In genomic region chr9:83971485-83971884, GRCh38 we compare ENCODE assay signal across 18 cellular contexts. TPM values are rescaled to one million over a fixed set of nuclear protein-coding genes. Genes with fewer than 3 reads are reported as not detected.
DNase-seq lines count a peak whose midpoint lies in the region; ATAC-seq, FAIRE-seq and TF ChIP-seq lines count a peak whose summit lies in the region.
"Had no signal": no experiment of that assay in that cellular context is flagged by ENCODE, and none has a peak within 500 bp of the region (broad histone marks: within the 10 kb centered on the region; RNA-seq: fewer than 3 reads in every experiment).

No MANE protein-coding gene starts in this region.

- no peaks in the 10 kb centered on the region for H3K27me3 Mint-ChIP-seq in CD14-positive monocyte (ENCODE audit: low read depth in 3 of 3)
- no peaks in the 10 kb centered on the region for H3K27me3 Mint-ChIP-seq in central memory CD8-positive, alpha-beta T cell
- no peaks in the 10 kb centered on the region for H3K27me3 Mint-ChIP-seq in activated CD8-positive, alpha-beta memory T cell treated with anti-CD3 and anti-CD28 coated beads, Interleukin-2, amount 10 ng/mL, durations not matched to agents 7 days and 5 days

- H3K9ac ChIP-seq in Loucy (ENCODE audit: low read depth, low read length, poor library complexity, severe bottlenecking), result no peak overlapping the region

- H3K4me2 ChIP-seq in A549 (no peak overlapping the region), Loucy (ENCODE audit: low read depth, low read length, poor library complexity, severe bottlenecking) (peak overlapping the region; percentile 57)

- no peak for TF ChIP-seq RAD21 in A549 (conservative IDR thresholded peaks at IDR 0.05 in 1 of 2, IDR thresholded peaks at IDR 0.05 in 1 of 2)

- no peak overlapping the region for H3K4me3 Mint-ChIP-seq in CD14-positive monocyte
- no peak overlapping the region for H3K4me3 Mint-ChIP-seq in central memory CD8-positive, alpha-beta T cell
- H3K4me3 Mint-ChIP-seq in activated CD8-positive, alpha-beta memory T cell treated with anti-CD3 and anti-CD28 coated beads, Interleukin-2, amount 10 ng/mL, durations not matched to agents 7 days and 5 days, result no peak overlapping the region
- H3K4me3 Mint-ChIP-seq: CD8-positive, alpha-beta T cell had no signal

- H4K20me1 ChIP-seq in Loucy (ENCODE audit: insufficient read depth, low read length, poor library complexity, severe bottlenecking), result peaks cover 92% of the 10 kb centered on the region

- POLR2A ChIA-PET in A549 (lab: Yijun Ruan, JAX), result interaction anchor here (1.8 kb wide), 1 partner anchor 9 kb away, joined by 4 read pairs; the partner anchor contains the start of genes HNRNPK and RMI1

- H3K9me3 ChIP-seq in A549, result no peaks in the 10 kb centered on the region
- no peaks in the 10 kb centered on the region for H3K9me3 ChIP-seq in Loucy (ENCODE audit: insufficient read depth, low read depth, low read length)
- H3K9me3 ChIP-seq: BE2C, HAP-1 had no signal

- no peaks in the 10 kb centered on the region for H3K9me3 Mint-ChIP-seq in CD14-positive monocyte
- H3K9me3 Mint-ChIP-seq in central memory CD8-positive, alpha-beta T cell, result no peaks in the 10 kb centered on the region
- no peaks in the 10 kb centered on the region for H3K9me3 Mint-ChIP-seq in activated CD8-positive, alpha-beta memory T cell treated with anti-CD3 and anti-CD28 coated beads, Interleukin-2, amount 10 ng/mL, durations not matched to agents 7 days and 5 days (ENCODE audit: low read depth)
- H3K9me3 Mint-ChIP-seq: CD8-positive, alpha-beta T cell had no signal

- peak overlapping the region in 4 of 7 donors; percentile 3 to 73 (median 53) for H3K27ac Mint-ChIP-seq in CD14-positive monocyte
- H3K27ac Mint-ChIP-seq in central memory CD8-positive, alpha-beta T cell (ENCODE audit: low read depth), result peak overlapping the region; percentile 64
- no peak overlapping the region for H3K27ac Mint-ChIP-seq in activated CD8-positive, alpha-beta memory T cell treated with anti-CD3 and anti-CD28 coated beads, Interleukin-2, amount 10 ng/mL, durations not matched to agents 7 days and 5 days

- H3K79me2 ChIP-seq in Loucy (ENCODE audit: insufficient read depth, low read length), result peaks cover 74% of the 10 kb centered on the region

- no peak overlapping the region for H3K27ac ChIP-seq in A549

- no peak for TF ChIP-seq POLR2A in A549 (IDR thresholded peaks at IDR 0.05; ENCODE audit: low read length)

- FAIRE-seq in A549 (lab: Jason Lieb, UNC), result no peak
- FAIRE-seq: G401.6 had no signal

- H3K36me3 ChIP-seq in Loucy (ENCODE audit: insufficient read depth, low read length), result peaks cover 97% of the 10 kb centered on the region

- TF ChIP-seq CTCF in A549 (IDR thresholded peaks at IDR 0.05) (no peak), CD14-positive monocyte (IDR thresholded peaks at IDR 0.05) (no peak), Loucy (conservative IDR thresholded peaks at IDR 0.05; ENCODE audit: low read length) (no peak)

- peaks cover 40% of the 10 kb centered on the region for H3K4me1 ChIP-seq in A549
- H3K4me1 ChIP-seq in Loucy (ENCODE audit: insufficient read depth, low read length, poor library complexity, severe bottlenecking), result peaks cover 39% of the 10 kb centered on the region

- H3F3A ChIP-seq in Loucy (ENCODE audit: low read depth), result peaks cover 13% of the 10 kb centered on the region; the same call in 1 of the 2 replicates

- H3K27me3 ChIP-seq in Loucy (ENCODE audit: insufficient read depth, low read length, poor library complexity, severe bottlenecking), result no peaks in the 10 kb centered on the region
- H3K27me3 ChIP-seq: BE2C had no signal

- no peak overlapping the region for H2AFZ ChIP-seq in Loucy (ENCODE audit: low read length)

- no peak for TF ChIP-seq EP300 in A549 (IDR thresholded peaks at IDR 0.05)

- intact Hi-C loops in CD14-positive monocyte (cut with micrococcal nuclease), result no loop called here

- CTCF ChIA-PET in A549 (lab: Yijun Ruan, JAX), result no interaction called here
- CTCF ChIA-PET in activated CD8-positive, alpha-beta memory T cell treated with anti-CD3 and anti-CD28 coated beads, Interleukin-2, amount 10 ng/mL, durations not matched to agents 7 days and 5 days (lab: Charles Lee), result interaction anchor here (0.8 to 1.5 kb wide), 3 partner anchors 9 to 51 kb away, joined by 3 read pairs; partner anchors contain the start of gene HNRNPK

- WGBS in A549 (ENCODE audit: missing lambda C conversion rate), result 84% methylated on average over 6 of the region's 6 CpGs

- H3K4me1 Mint-ChIP-seq in CD14-positive monocyte, result peaks cover 3% of the 10 kb centered on the region
- H3K4me1 Mint-ChIP-seq in central memory CD8-positive, alpha-beta T cell, result peaks cover 46% of the 10 kb centered on the region
- H3K4me1 Mint-ChIP-seq in activated CD8-positive, alpha-beta memory T cell treated with anti-CD3 and anti-CD28 coated beads, Interleukin-2, amount 10 ng/mL, durations not matched to agents 7 days and 5 days, result peaks cover 43% of the 10 kb centered on the region

- ATAC-seq in A549 (peak in 1 of 2 experiments; percentile 10; a peak in 1 of 6 replicates), GM18907 (IDR thresholded peaks at IDR 0.05; ENCODE audit: unreplicated experiment) (no peak)
- ATAC-seq in central memory CD8-positive, alpha-beta T cell (replicated peaks; ENCODE audit: extremely low read depth, poor library complexity, severe bottlenecking), result no peak
- ATAC-seq in activated CD8-positive, alpha-beta memory T cell treated with anti-CD3 and anti-CD28 coated beads, Interleukin-2, amount 10 ng/mL, durations not matched to agents 7 days and 5 days, result no peak
- ATAC-seq: CD8-positive, alpha-beta T cell had no signal

- no peak overlapping the region for H3K4me3 ChIP-seq in A549
- peak overlapping the region; percentile 16 for H3K4me3 ChIP-seq in Loucy (ENCODE audit: low read length, poor library complexity, severe bottlenecking)
- H3K4me3 ChIP-seq: HAP-1 had no signal

- no peaks in the 10 kb centered on the region for H3K9me2 ChIP-seq in Loucy (replicated peaks; ENCODE audit: low read depth, low read length)

- peaks cover 95 to 98% of the 10 kb centered on the region in 2 donors for H3K36me3 Mint-ChIP-seq in CD14-positive monocyte
- peaks cover 96% of the 10 kb centered on the region for H3K36me3 Mint-ChIP-seq in central memory CD8-positive, alpha-beta T cell (ENCODE audit: insufficient read depth)
- H3K36me3 Mint-ChIP-seq in activated CD8-positive, alpha-beta memory T cell treated with anti-CD3 and anti-CD28 coated beads, Interleukin-2, amount 10 ng/mL, durations not matched to agents 7 days and 5 days, result peaks cover 89% of the 10 kb centered on the region

- DNase-seq in A549 (ENCODE audit: low read depth in 1 of 2, low spot score in 1 of 2) (no peak), CD14-positive monocyte (ENCODE audit: low spot score) (no peak), NCI-H524 (lab: John Stamatoyannopoulos, UW) (no peak)
- no peak for DNase-seq in central memory CD8-positive, alpha-beta T cell (ENCODE audit: low spot score in 2 of 2)
- no peak for DNase-seq in activated CD8-positive, alpha-beta memory T cell treated with anti-CD3 and anti-CD28 coated beads, Interleukin-2, amount 10 ng/mL, durations not matched to agents 7 days and 5 days
- DNase-seq: BE2C; CD8-positive, alpha-beta T cell; DMS79 treated with DMSO at 0.1 percent for 48 hours; NCI-H1105 treated with DMSO at 0.1 percent for 48 hours; NCI-H187 treated with DMSO at 0.1 percent for 48 hours; NCI-H446; OCI-M1; SHP77 treated with DMSO at 0.1 percent for 48 hours had no signal

TF ChIP-seq in A549, 52 proteins besides CTCF, POLR2A, EP300 and RAD21:
- no peak for TF ChIP-seq ZNF302 (CRISPR knock-in tag; IDR thresholded peaks at IDR 0.05)
- peak; percentile 24; the same call in 1 of the 2 replicates for TF ChIP-seq HOXA7 (CRISPR knock-in tag; IDR thresholded peaks at IDR 0.05)
TF ChIP-seq in A549: peak in this region for 1.

RNA-seq across cellular contexts. Expression of gene HNRNPK, which starts 8.5 kb away (rescaled TPM):
- polyA plus RNA-seq in A549 (2011; rRNA removed), result 603 and 699 TPM in 2 replicates
- 403 and 446 TPM in 2 replicates for polyA plus RNA-seq in A549 (2012; cell fraction: cytosol; rRNA removed)
- polyA plus RNA-seq in A549 (2012; cell fraction: nucleus; rRNA removed), result 468 and 521 TPM in 2 replicates
- 682 to 695 TPM (median 682 TPM) in 3 replicates for polyA plus RNA-seq in A549 (2017; fragmentation: RNase III; extraction: RNeasy Plus Mini Kit Qiagen cat#74134 plus additional on column Dnase treatment)
- polyA minus RNA-seq in A549 (2011; rRNA and poly(A)+ RNA removed), result 499 and 689 TPM in 2 replicates
- polyA plus RNA-seq in CD14-positive monocyte, result 100 to 1,000 TPM; 645 to 743 TPM
- 100 to 1,000 TPM; 550 to 781 TPM for total RNA-seq in activated CD8-positive, alpha-beta memory T cell treated with anti-CD3 and anti-CD28 coated beads, Interleukin-2, amount 10 ng/mL, durations not matched to agents 7 days and 5 days

RNA-seq across cellular contexts. Expression of gene RMI1, which starts 9.1 kb away (rescaled TPM):
- polyA plus RNA-seq in A549 (2011; rRNA removed) (7.4 and 14.0 TPM in 2 replicates), A549 (2017; fragmentation: RNase III; extraction: RNeasy Plus Mini Kit Qiagen cat#74134 plus additional on column Dnase treatment) (15.2 to 17.1 TPM (median 17.0 TPM) in 3 replicates), CD14-positive monocyte (10 to 100 TPM in 1 of 2 donors, 1 to 10 TPM in 1; 5.3 to 11.5 TPM)
- polyA plus RNA-seq in A549 (2012; cell fraction: cytosol; rRNA removed), result 2.0 TPM in 2 replicates
- polyA plus RNA-seq in A549 (2012; cell fraction: nucleus; rRNA removed), result 0.72 and 2.1 TPM in 2 replicates
- polyA minus RNA-seq in A549 (2011; rRNA and poly(A)+ RNA removed), result 4.7 and 5.9 TPM in 2 replicates
- 10 to 100 TPM; 24.9 to 25.5 TPM for total RNA-seq in activated CD8-positive, alpha-beta memory T cell treated with anti-CD3 and anti-CD28 coated beads, Interleukin-2, amount 10 ng/mL, durations not matched to agents 7 days and 5 days

RNA-seq across cellular contexts. Expression of gene KIF27, which starts 50.3 kb away (rescaled TPM):
- polyA plus RNA-seq in A549 (2011; rRNA removed), result 4.1 and 6.0 TPM in 2 replicates
- polyA plus RNA-seq in A549 (2012; cell fraction: cytosol; rRNA removed), result 0.35 and 0.42 TPM in 2 replicates
- 0.32 and 0.82 TPM in 2 replicates for polyA plus RNA-seq in A549 (2012; cell fraction: nucleus; rRNA removed)
- polyA plus RNA-seq in A549 (2017; fragmentation: RNase III; extraction: RNeasy Plus Mini Kit Qiagen cat#74134 plus additional on column Dnase treatment), result 2.0 to 2.4 TPM (median 2.2 TPM) in 3 replicates
- 2.1 and 4.0 TPM in 2 replicates for polyA minus RNA-seq in A549 (2011; rRNA and poly(A)+ RNA removed)
- 1 to 10 TPM in 1 of 2 donors, under 1 TPM in 1; 0.58 to 1.3 TPM for polyA plus RNA-seq in CD14-positive monocyte
- total RNA-seq in activated CD8-positive, alpha-beta memory T cell treated with anti-CD3 and anti-CD28 coated beads, Interleukin-2, amount 10 ng/mL, durations not matched to agents 7 days and 5 days, result 1 to 10 TPM; 2.0 to 2.2 TPM
- total RNA-seq: RPMI7951 had no signal
